10 cellular contexts compared by ENCODE assay signal in the genomic region with DNA sequence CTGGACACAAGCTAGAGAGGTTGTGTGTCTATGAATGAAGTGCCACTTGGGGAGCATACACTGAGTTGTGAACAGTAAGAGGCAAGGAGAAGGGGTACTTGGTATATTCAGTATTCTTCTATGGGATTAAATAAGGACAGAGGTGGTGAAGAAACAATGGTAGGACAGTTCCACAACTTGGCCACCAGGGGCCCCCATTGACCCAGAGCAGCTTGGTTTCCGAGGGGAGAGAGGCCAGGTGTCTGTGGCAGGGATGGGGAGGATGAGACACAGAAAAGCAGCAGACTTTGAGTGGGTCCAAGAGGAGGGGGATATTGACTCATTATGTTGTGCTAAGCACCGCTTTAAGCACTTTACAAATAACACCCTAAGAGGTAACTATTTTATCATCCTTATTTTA.
DNase-seq lines count a peak whose midpoint lies in the region; ATAC-seq, FAIRE-seq and TF ChIP-seq lines count a peak whose summit lies in the region.
"Had no signal": no experiment of that assay in that cellular context is flagged by ENCODE, and none has a peak within 500 bp of the region (broad histone marks: within the 10 kb centered on the region; RNA-seq: fewer than 3 reads in every experiment).

No MANE protein-coding gene starts in this region.

- FAIRE-seq in H54 (lab: Jason Lieb, UNC): no peak

- CTCF ChIA-PET in RWPE1 (lab: Yijun Ruan, JAX): interaction anchor here (0.5 to 1.0 kb wide), 2 partner anchors 80 to 94 kb away, joined by 3 read pairs; no protein-coding TSS in a partner anchor

- DNase-seq in COLO668 (lab: John Stamatoyannopoulos, UW; ENCODE audit: unreplicated experiment): peak; percentile 13
- DNase-seq in RWPE1 (ENCODE audit: low spot score): no peak
- peak; percentile 56 for DNase-seq in iPS-NIHi11 (ENCODE audit: low spot score)
- DNase-seq in H54 (ENCODE audit: insufficient read length, low spot score): no peak
- DNase-seq in NCI-H2196 treated with DMSO at 0.1 percent for 48 hours (lab: John Stamatoyannopoulos, UW; ENCODE audit: unreplicated experiment): no peak
- DNase-seq: activated T-cell treated with anti-CD3 and anti-CD28 coated beads for 4 hours, NCI-H524 had no signal

- POLR2A ChIA-PET in RWPE1 (lab: Yijun Ruan, JAX; ENCODE audit: low non-redundant PET): no interaction called here

- no peak for ATAC-seq in HG03439 (IDR thresholded peaks at IDR 0.05; ENCODE audit: unreplicated experiment)

- TF ChIP-seq POLR2A in H54 (IDR thresholded peaks at IDR 0.05; ENCODE audit: low read depth, low read length): no peak

- no peak overlapping the region for H3K27ac ChIP-seq in RWPE1
- H3K27ac ChIP-seq: right atrium auricular region had no signal

- peak; percentile 49; the same call in 2 of the 3 replicates for TF ChIP-seq CTCF in GM12872 (IDR thresholded peaks at IDR 0.05; ENCODE audit: insufficient read depth, low read depth, low read length)
- TF ChIP-seq CTCF in RWPE1 (conservative IDR thresholded peaks at IDR 0.05; ENCODE audit: low read depth): peak; percentile 29; the same call in 1 of the 2 replicates

Comparison
In these comparisons a context has a peak if more than half of its experiments do, and no peak if none do; other contexts are left out.
1. DNase-seq: peak in COLO668 (single experiment) and iPS-NIHi11 (single experiment); none in RWPE1 (single experiment), H54 (single experiment) and NCI-H2196 treated with DMSO at 0.1 percent for 48 hours (single experiment).